In genomic region chr9:92610470-92611420, GRCh38 we compare ENCODE assay signal across 15 cellular contexts. TPM values are rescaled to one million over a fixed set of nuclear protein-coding genes. Genes with fewer than 3 reads are reported as not detected.
DNase-seq lines count a peak whose midpoint lies in the region; ATAC-seq and TF ChIP-seq lines count a peak whose summit lies in the region.
"Had no signal": no experiment of that assay in that cellular context is flagged by ENCODE, and none has a peak within 500 bp of the region (broad histone marks: within the 10 kb centered on the region; RNA-seq: fewer than 3 reads in every experiment).

No MANE protein-coding gene starts in this region.

- H3K36me3 ChIP-seq in heart left ventricle (peaks cover 0 to 49% (median 44%) of the 10 kb centered on the region in 9 donors), psoas muscle (ENCODE audit: insufficient read depth in 1 of 2, low read depth in 1 of 2) (peaks cover 3 to 50% of the 10 kb centered on the region in 2 donors), Karpas-422 (ENCODE audit: insufficient read depth, low read length) (peaks cover 20% of the 10 kb centered on the region)

- intact Hi-C loops in heart left ventricle (cut with DNase I) (loop anchor here in 2 of 10 donors (5.0 to 10.0 kb wide), 2 partner anchors 73 to 126 kb away; partner anchors contain the start of genes ASPN (in 1 of the 2) and ECM2 (in 1 of the 2)), psoas muscle (cut with DNase I) (no loop called here)
- intact Hi-C loops in CD4-positive, alpha-beta T cell (cut with DNase I, micrococcal nuclease): no loop called here

- H2AFZ ChIP-seq in Karpas-422 (ENCODE audit: low read length): no peak overlapping the region

- CTCF ChIA-PET in CD4-positive, alpha-beta T cell (lab: Charles Lee): no interaction called here

- no peaks in the 10 kb centered on the region for H3K27me3 Mint-ChIP-seq in activated T-helper 17 cell treated with anti-CD3 and anti-CD28 coated beads, Interleukin-2, amount 50 U/mL, for 72 hours
- H3K27me3 Mint-ChIP-seq in CD4-positive, alpha-beta T cell: no peaks in the 10 kb centered on the region
- H3K27me3 Mint-ChIP-seq: effector memory CD8-positive, alpha-beta T cell; naive thymus-derived CD4-positive, alpha-beta T cell had no signal

- no peaks in the 10 kb centered on the region for H4K20me1 ChIP-seq in Karpas-422 (ENCODE audit: insufficient read depth, low read depth, low read length)

- peak overlapping the region; percentile 64 to 94 (median 80) for H3K27ac ChIP-seq in heart left ventricle
- H3K27ac ChIP-seq in psoas muscle: peak overlapping the region; percentile 64
- H3K27ac ChIP-seq in CD4-positive, alpha-beta T cell (ENCODE audit: low read depth, low read length): no peak overlapping the region
- H3K27ac ChIP-seq in Karpas-422 (ENCODE audit: low read length): no peak overlapping the region

- 80 to 82% (median 82%) methylated on average over 26 to 32 of the region's 32 CpGs for WGBS in heart left ventricle, 4 donors
- WGBS in psoas muscle, 3 donors: 63 to 77% (median 66%) methylated on average over 32 of the region's 32 CpGs

- H3K27me3 ChIP-seq in heart left ventricle: no peaks in the 10 kb centered on the region
- H3K27me3 ChIP-seq in psoas muscle (ENCODE audit: insufficient read depth in 3 of 3, low read length in 2 of 3): no peaks in the 10 kb centered on the region
- H3K27me3 ChIP-seq in CD4-positive, alpha-beta T cell (ENCODE audit: control insufficient read depth, insufficient read depth, low read length): no peaks in the 10 kb centered on the region
- no peaks in the 10 kb centered on the region for H3K27me3 ChIP-seq in Karpas-422 (ENCODE audit: low read length)

- H3K36me3 Mint-ChIP-seq in activated T-helper 17 cell treated with anti-CD3 and anti-CD28 coated beads, Interleukin-2, amount 50 U/mL, for 72 hours (ENCODE audit: low read depth): peaks cover 36% of the 10 kb centered on the region
- peaks cover 37% of the 10 kb centered on the region for H3K36me3 Mint-ChIP-seq in CD4-positive, alpha-beta T cell (ENCODE audit: low read depth)

- TF ChIP-seq POLR2A in heart left ventricle (IDR thresholded peaks at IDR 0.05): no peak

- peak overlapping the region in 2 of 12 donors; percentile 4 to 7 for H3K4me3 ChIP-seq in heart left ventricle
- no peak overlapping the region for H3K4me3 ChIP-seq in psoas muscle
- no peak overlapping the region for H3K4me3 ChIP-seq in Karpas-422 (ENCODE audit: low read length)

- no peaks in the 10 kb centered on the region for H3K4me1 Mint-ChIP-seq in activated T-helper 17 cell treated with anti-CD3 and anti-CD28 coated beads, Interleukin-2, amount 50 U/mL, for 72 hours
- no peaks in the 10 kb centered on the region for H3K4me1 Mint-ChIP-seq in CD4-positive, alpha-beta T cell (ENCODE audit: low read depth)
- H3K4me1 Mint-ChIP-seq: naive thymus-derived CD4-positive, alpha-beta T cell had no signal

- H3K27ac Mint-ChIP-seq in activated T-helper 17 cell treated with anti-CD3 and anti-CD28 coated beads, Interleukin-2, amount 50 U/mL, for 72 hours: peak overlapping the region; percentile 33
- no peak overlapping the region for H3K27ac Mint-ChIP-seq in CD4-positive, alpha-beta T cell
- H3K27ac Mint-ChIP-seq: effector memory CD8-positive, alpha-beta T cell; T-helper 2 cell treated with Interferon-gamma antibody and Interleukin-4, amounts not matched to agents 5 μg/mL and 100 μg/mL, for 36 hours had no signal

- TF ChIP-seq CTCF in heart left ventricle (IDR thresholded peaks at IDR 0.05): no peak
- no peak for TF ChIP-seq CTCF in psoas muscle (IDR thresholded peaks at IDR 0.05)
- TF ChIP-seq CTCF in CD4-positive, alpha-beta T cell (IDR thresholded peaks at IDR 0.05): no peak

- H3K9me3 ChIP-seq in heart left ventricle (peaks cover 0 to 5% (median 0%) of the 10 kb centered on the region in 12 donors), psoas muscle (peaks cover 3% of the 10 kb centered on the region), Karpas-422 (ENCODE audit: low read length) (no peaks in the 10 kb centered on the region)
- no peaks in the 10 kb centered on the region for H3K9me3 ChIP-seq in CD4-positive, alpha-beta T cell (ENCODE audit: control insufficient read depth, low read length)

- H3K4me2 ChIP-seq in Karpas-422 (ENCODE audit: low read depth, low read length, poor library complexity, severe bottlenecking): no peak overlapping the region

- POLR2A ChIA-PET in CD4-positive, alpha-beta T cell (lab: Charles Lee): no interaction called here

- no peak for ATAC-seq in activated T-helper 17 cell treated with anti-CD3 and anti-CD28 coated beads, Interleukin-2, amount 50 U/mL, for 72 hours (replicated peaks)
- peak; percentile 43 to 81 (median 77) for ATAC-seq in heart left ventricle
- peak; percentile 44 to 67 (median 56) for ATAC-seq in psoas muscle
- no peak for ATAC-seq in GM21360 (IDR thresholded peaks at IDR 0.05; ENCODE audit: unreplicated experiment)
- ATAC-seq in CD4-positive, alpha-beta T cell (ENCODE audit: poor library complexity): no peak
- ATAC-seq: effector memory CD8-positive, alpha-beta T cell; naive thymus-derived CD4-positive, alpha-beta T cell had no signal

- no peaks in the 10 kb centered on the region for H3K79me2 ChIP-seq in Karpas-422 (ENCODE audit: low read length)

- H3K4me3 Mint-ChIP-seq in activated T-helper 17 cell treated with anti-CD3 and anti-CD28 coated beads, Interleukin-2, amount 50 U/mL, for 72 hours: no peak overlapping the region
- no peak overlapping the region for H3K4me3 Mint-ChIP-seq in CD4-positive, alpha-beta T cell
- H3K4me3 Mint-ChIP-seq: effector memory CD8-positive, alpha-beta T cell; naive thymus-derived CD4-positive, alpha-beta T cell; T-helper 2 cell treated with Interferon-gamma antibody and Interleukin-4, amounts not matched to agents 5 μg/mL and 100 μg/mL, for 36 hours had no signal

- no peaks in the 10 kb centered on the region for H3K9me3 Mint-ChIP-seq in activated T-helper 17 cell treated with anti-CD3 and anti-CD28 coated beads, Interleukin-2, amount 50 U/mL, for 72 hours
- no peaks in the 10 kb centered on the region for H3K9me3 Mint-ChIP-seq in CD4-positive, alpha-beta T cell
- H3K9me3 Mint-ChIP-seq: effector memory CD8-positive, alpha-beta T cell; naive thymus-derived CD4-positive, alpha-beta T cell; T-helper 2 cell treated with Interferon-gamma antibody and Interleukin-4, amounts not matched to agents 5 μg/mL and 100 μg/mL, for 36 hours had no signal

- H3K4me1 ChIP-seq in heart left ventricle: peaks cover 0 to 67% (median 30%) of the 10 kb centered on the region in 12 donors
- no peaks in the 10 kb centered on the region for H3K4me1 ChIP-seq in psoas muscle
- H3K4me1 ChIP-seq in Karpas-422 (ENCODE audit: low read length): no peaks in the 10 kb centered on the region

- peak; percentile 82 for DNase-seq in AG08395 (ENCODE audit: low spot score)
- DNase-seq in heart left ventricle: peak; percentile 74 to 85 (median 80)
- peak; percentile 46 to 76 for DNase-seq in psoas muscle
- no peak for DNase-seq in CD4-positive, alpha-beta T cell
- DNase-seq in Karpas-422: no peak
- DNase-seq in putamen (ENCODE audit: low spot score): no peak
- DNase-seq: activated CD4-positive, alpha-beta T cell treated with anti-CD3 and anti-CD28 coated beads for 4 hours; DMS153; effector memory CD8-positive, alpha-beta T cell; naive thymus-derived CD4-positive, alpha-beta T cell; NCI-H2107; NCI-H82 had no signal

- H3K9me2 ChIP-seq in Karpas-422 (replicated peaks; ENCODE audit: insufficient read depth, low read length): no peaks in the 10 kb centered on the region

- H3K9ac ChIP-seq in Karpas-422 (ENCODE audit: low read length): no peak overlapping the region

RNA-seq across cellular contexts. Expression of gene IPPK, which starts 59.2 kb away (rescaled TPM):
- 10 to 100 TPM; 15.1 to 18.1 TPM for total RNA-seq in activated T-helper 17 cell treated with anti-CD3 and anti-CD28 coated beads, Interleukin-2, amount 50 U/mL, for 72 hours
- 10 to 100 TPM in 2 of 9 donors, 1 to 10 TPM in 7; 5.8 to 10.1 (median 8.6) TPM for total RNA-seq in heart left ventricle
- 10 to 100 TPM in 1 of 2 donors, 1 to 10 TPM in 1; 4.2 to 11.0 TPM for polyA plus RNA-seq in heart left ventricle
- total RNA-seq in psoas muscle: 1 to 10 TPM; 3.9 to 9.9 (median 8.0) TPM
- polyA plus RNA-seq in psoas muscle: 10 to 100 TPM in 1 of 3 donors, 1 to 10 TPM in 2; 4.9 to 10.5 (median 9.9) TPM
- 1 to 10 TPM; 4.0 to 4.4 TPM for total RNA-seq in CD4-positive, alpha-beta T cell
- total RNA-seq in Karpas-422 (2014; rRNA removed; shearing (Covaris generic); ENCODE audit: low replicate concordance): 10.5 and 18.3 TPM in 2 replicates

Comparison
In these comparisons a context has a peak if more than half of its experiments do, and no peak if none do; other contexts are left out.
1. DNase-seq: peak in AG08395 (single experiment), heart left ventricle (5 of 5) and psoas muscle (2 of 2); none in CD4-positive, alpha-beta T cell (0 of 10), Karpas-422 (single experiment) and putamen (single experiment).
2. ATAC-seq: peak in heart left ventricle (4 of 4) and psoas muscle (4 of 4); none in activated T-helper 17 cell treated with anti-CD3 and anti-CD28 coated beads, Interleukin-2, amount 50 U/mL, for 72 hours (single experiment), GM21360 (single experiment) and CD4-positive, alpha-beta T cell (single experiment).
3. H3K27ac ChIP-seq: peak in heart left ventricle (12 of 12) and psoas muscle (single experiment); none in CD4-positive, alpha-beta T cell (single experiment) and Karpas-422 (single experiment).